1 cellular context compared by ENCODE assay signal in the genomic region with DNA sequence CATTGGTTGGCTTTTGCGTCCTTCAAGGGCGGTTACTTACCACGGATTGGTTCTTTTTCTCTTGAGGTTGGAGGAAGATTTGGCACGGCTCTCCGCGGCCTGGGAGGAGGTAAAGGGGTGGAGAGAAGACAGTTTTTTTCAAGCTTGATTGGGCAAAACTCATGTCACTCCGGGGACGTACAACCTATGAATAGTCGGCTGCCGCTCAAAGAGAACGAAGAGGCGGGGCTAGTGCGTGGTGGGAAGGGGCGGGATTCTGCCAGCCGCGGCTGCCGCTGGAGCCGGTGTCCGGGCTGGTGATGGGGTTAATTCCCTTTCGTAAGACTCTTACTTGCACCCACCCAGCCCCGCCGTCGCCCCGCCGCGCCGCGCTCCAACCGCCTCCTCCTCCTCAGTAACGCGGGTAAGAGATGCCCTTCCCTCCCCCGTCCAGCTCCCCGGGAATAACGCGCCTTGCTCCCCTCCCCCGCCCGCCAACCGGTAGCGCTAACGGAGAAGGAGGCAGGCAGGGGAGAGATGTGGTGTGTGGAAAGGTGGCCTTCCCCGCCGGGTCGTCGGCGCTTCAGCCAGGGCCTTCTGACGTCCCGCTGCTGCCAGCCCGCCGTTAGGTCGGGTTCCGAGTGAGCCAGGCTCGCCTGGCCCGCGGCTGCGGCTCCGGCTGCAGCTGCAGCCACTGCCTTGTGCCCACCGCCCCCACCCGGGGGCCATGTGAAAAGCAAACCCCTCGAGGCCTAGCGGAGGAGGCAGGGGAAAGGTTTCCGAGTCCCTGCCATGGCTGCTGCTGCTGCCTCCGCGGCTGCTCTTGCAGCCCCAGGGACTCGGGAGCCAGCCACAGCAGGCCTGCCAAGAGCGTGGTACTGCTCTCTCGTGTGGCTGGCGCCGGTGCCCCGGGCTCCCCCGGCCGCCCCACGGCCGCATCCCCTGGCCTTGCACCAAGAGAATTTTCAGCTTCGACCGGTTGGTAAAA.
TF ChIP-seq lines count a peak whose summit lies in the region.

A gene (plus strand): TSS at position 254 of the 967 bp plus-strand sequence. CDS start 73,362 bp downstream, outside the sequence.

TF ChIP-seq in HEK293, 187 proteins besides CTCF, POLR2A, EP300 and RAD21 (continued from another document and continues in another):
- TF ChIP-seq, protein P1, sequence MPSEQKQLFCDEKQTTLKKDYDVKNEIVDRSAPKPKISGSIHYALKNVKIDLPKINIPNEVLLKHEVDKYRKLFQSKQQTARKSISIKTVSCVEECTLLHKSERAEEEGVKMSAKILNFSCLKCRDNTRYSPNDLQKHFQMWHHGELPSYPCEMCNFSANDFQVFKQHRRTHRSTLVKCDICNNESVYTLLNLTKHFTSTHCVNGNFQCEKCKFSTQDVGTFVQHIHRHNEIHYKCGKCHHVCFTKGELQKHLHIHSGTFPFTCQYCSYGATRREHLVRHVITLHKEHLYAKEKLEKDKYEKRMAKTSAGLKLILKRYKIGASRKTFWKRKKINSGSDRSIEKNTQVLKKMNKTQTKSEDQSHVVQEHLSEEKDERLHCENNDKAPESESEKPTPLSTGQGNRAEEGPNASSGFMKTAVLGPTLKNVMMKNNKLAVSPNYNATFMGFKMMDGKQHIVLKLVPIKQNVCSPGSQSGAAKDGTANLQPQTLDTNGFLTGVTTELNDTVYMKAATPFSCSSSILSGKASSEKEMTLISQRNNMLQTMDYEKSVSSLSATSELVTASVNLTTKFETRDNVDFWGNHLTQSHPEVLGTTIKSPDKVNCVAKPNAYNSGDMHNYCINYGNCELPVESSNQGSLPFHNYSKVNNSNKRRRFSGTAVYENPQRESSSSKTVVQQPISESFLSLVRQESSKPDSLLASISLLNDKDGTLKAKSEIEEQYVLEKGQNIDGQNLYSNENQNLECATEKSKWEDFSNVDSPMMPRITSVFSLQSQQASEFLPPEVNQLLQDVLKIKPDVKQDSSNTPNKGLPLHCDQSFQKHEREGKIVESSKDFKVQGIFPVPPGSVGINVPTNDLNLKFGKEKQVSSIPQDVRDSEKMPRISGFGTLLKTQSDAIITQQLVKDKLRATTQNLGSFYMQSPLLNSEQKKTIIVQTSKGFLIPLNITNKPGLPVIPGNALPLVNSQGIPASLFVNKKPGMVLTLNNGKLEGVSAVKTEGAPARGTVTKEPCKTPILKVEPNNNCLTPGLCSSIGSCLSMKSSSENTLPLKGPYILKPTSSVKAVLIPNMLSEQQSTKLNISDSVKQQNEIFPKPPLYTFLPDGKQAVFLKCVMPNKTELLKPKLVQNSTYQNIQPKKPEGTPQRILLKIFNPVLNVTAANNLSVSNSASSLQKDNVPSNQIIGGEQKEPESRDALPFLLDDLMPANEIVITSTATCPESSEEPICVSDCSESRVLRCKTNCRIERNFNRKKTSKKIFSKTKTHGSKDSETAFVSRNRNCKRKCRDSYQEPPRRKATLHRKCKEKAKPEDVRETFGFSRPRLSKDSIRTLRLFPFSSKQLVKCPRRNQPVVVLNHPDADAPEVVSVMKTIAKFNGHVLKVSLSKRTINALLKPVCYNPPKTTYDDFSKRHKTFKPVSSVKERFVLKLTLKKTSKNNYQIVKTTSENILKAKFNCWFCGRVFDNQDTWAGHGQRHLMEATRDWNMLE (tag by site-specific recombination; conservative IDR thresholded peaks at IDR 0.05; ENCODE audit: low read depth): no peak
- TF ChIP-seq, protein P2, sequence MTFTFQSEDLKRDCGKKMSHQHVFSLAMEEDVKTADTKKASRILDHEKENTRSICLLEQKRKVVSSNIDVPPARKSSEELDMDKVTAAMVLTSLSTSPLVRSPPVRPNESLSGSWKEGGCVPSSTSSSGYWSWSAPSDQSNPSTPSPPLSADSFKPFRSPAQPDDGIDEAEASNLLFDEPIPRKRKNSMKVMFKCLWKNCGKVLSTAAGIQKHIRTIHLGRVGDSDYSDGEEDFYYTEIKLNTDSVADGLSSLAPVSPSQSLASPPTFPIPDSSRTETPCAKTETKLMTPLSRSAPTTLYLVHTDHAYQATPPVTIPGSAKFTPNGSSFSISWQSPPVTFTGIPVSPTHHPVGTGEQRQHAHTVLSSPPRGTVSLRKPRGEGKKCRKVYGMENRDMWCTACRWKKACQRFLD (tag by site-specific recombination; IDR thresholded peaks at IDR 0.05): no peak
- TF ChIP-seq MEIS1 (CRISPR knock-in tag; IDR thresholded peaks at IDR 0.05; ENCODE audit: borderline replicate concordance) (no peak), SP7 (tag by site-specific recombination; IDR thresholded peaks at IDR 0.05) (0 out of 2 replicates have a peak, but pooled peaks have one; percentile 17), ZNF184 (tag by site-specific recombination; IDR thresholded peaks at IDR 0.05) (no peak), ZBTB1 (tag by site-specific recombination; IDR thresholded peaks at IDR 0.05) (no peak), SP3 (tag by site-specific recombination; IDR thresholded peaks at IDR 0.05) (peak; percentile 59; the same call in 1 of the 2 replicates), ZNF350 (tag by site-specific recombination; IDR thresholded peaks at IDR 0.05) (no peak), KLF16 (tag by site-specific recombination; IDR thresholded peaks at IDR 0.05) (peak; percentile 53; the same call in 1 of the 2 replicates), ZNF830 (tag by site-specific recombination; IDR thresholded peaks at IDR 0.05; ENCODE audit: low read depth) (no peak), ZNF510 (tag by site-specific recombination; IDR thresholded peaks at IDR 0.05; ENCODE audit: insufficient replicate concordance) (no peak), ZNF202 (tag by site-specific recombination; IDR thresholded peaks at IDR 0.05; ENCODE audit: borderline replicate concordance) (no peak), ZNF768 (tag by site-specific recombination; IDR thresholded peaks at IDR 0.05) (no peak), ZFP37 (tag by site-specific recombination; IDR thresholded peaks at IDR 0.05) (peak; percentile 76; the same call in 1 of the 2 replicates), ZNF560 (tag by site-specific recombination; IDR thresholded peaks at IDR 0.05; ENCODE audit: borderline replicate concordance) (no peak), SETDB1 (IDR thresholded peaks at IDR 0.05; ENCODE audit: insufficient read length, low read length) (no peak), SCRT1 (tag by site-specific recombination; IDR thresholded peaks at IDR 0.05; ENCODE audit: borderline replicate concordance) (no peak), ZSCAN16 (tag by site-specific recombination; IDR thresholded peaks at IDR 0.05) (no peak), ZNF169 (tag by site-specific recombination; IDR thresholded peaks at IDR 0.05) (no peak), ZNF521 (tag by site-specific recombination; IDR thresholded peaks at IDR 0.05) (no peak), ZFP69B (tag by site-specific recombination; IDR thresholded peaks at IDR 0.05) (0 out of 2 replicates have a peak, but pooled peaks have one; percentile 27), ZNF529 (tag by site-specific recombination; IDR thresholded peaks at IDR 0.05; ENCODE audit: insufficient replicate concordance) (no peak), ZNF777 (tag by site-specific recombination; IDR thresholded peaks at IDR 0.05; ENCODE audit: borderline replicate concordance) (no peak), ZNF501 (tag by site-specific recombination; IDR thresholded peaks at IDR 0.05) (peak; percentile 86; the same call in 1 of the 2 replicates), HOXA7 (CRISPR knock-in tag; IDR thresholded peaks at IDR 0.05; ENCODE audit: borderline replicate concordance) (no peak), ZNF404 (tag by site-specific recombination; IDR thresholded peaks at IDR 0.05) (no peak)
- TF ChIP-seq, protein P3, sequence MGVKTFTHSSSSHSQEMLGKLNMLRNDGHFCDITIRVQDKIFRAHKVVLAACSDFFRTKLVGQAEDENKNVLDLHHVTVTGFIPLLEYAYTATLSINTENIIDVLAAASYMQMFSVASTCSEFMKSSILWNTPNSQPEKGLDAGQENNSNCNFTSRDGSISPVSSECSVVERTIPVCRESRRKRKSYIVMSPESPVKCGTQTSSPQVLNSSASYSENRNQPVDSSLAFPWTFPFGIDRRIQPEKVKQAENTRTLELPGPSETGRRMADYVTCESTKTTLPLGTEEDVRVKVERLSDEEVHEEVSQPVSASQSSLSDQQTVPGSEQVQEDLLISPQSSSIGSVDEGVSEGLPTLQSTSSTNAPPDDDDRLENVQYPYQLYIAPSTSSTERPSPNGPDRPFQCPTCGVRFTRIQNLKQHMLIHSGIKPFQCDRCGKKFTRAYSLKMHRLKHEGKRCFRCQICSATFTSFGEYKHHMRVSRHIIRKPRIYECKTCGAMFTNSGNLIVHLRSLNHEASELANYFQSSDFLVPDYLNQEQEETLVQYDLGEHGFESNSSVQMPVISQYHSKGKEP (tag by site-specific recombination; IDR thresholded peaks at IDR 0.05): no peak
- TF ChIP-seq, protein P4, sequence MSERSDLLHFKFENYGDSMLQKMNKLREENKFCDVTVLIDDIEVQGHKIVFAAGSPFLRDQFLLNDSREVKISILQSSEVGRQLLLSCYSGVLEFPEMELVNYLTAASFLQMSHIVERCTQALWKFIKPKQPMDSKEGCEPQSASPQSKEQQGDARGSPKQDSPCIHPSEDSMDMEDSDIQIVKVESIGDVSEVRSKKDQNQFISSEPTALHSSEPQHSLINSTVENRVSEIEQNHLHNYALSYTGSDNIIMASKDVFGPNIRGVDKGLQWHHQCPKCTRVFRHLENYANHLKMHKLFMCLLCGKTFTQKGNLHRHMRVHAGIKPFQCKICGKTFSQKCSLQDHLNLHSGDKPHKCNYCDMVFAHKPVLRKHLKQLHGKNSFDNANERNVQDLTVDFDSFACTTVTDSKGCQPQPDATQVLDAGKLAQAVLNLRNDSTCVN (tag by site-specific recombination; optimal IDR thresholded peaks at IDR 0.05): peak; percentile 48
- TF ChIP-seq, protein P5, sequence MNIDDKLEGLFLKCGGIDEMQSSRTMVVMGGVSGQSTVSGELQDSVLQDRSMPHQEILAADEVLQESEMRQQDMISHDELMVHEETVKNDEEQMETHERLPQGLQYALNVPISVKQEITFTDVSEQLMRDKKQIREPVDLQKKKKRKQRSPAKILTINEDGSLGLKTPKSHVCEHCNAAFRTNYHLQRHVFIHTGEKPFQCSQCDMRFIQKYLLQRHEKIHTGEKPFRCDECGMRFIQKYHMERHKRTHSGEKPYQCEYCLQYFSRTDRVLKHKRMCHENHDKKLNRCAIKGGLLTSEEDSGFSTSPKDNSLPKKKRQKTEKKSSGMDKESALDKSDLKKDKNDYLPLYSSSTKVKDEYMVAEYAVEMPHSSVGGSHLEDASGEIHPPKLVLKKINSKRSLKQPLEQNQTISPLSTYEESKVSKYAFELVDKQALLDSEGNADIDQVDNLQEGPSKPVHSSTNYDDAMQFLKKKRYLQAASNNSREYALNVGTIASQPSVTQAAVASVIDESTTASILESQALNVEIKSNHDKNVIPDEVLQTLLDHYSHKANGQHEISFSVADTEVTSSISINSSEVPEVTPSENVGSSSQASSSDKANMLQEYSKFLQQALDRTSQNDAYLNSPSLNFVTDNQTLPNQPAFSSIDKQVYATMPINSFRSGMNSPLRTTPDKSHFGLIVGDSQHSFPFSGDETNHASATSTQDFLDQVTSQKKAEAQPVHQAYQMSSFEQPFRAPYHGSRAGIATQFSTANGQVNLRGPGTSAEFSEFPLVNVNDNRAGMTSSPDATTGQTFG (tag by site-specific recombination; IDR thresholded peaks at IDR 0.05; ENCODE audit: borderline replicate concordance): no peak
- TF ChIP-seq, protein P6, sequence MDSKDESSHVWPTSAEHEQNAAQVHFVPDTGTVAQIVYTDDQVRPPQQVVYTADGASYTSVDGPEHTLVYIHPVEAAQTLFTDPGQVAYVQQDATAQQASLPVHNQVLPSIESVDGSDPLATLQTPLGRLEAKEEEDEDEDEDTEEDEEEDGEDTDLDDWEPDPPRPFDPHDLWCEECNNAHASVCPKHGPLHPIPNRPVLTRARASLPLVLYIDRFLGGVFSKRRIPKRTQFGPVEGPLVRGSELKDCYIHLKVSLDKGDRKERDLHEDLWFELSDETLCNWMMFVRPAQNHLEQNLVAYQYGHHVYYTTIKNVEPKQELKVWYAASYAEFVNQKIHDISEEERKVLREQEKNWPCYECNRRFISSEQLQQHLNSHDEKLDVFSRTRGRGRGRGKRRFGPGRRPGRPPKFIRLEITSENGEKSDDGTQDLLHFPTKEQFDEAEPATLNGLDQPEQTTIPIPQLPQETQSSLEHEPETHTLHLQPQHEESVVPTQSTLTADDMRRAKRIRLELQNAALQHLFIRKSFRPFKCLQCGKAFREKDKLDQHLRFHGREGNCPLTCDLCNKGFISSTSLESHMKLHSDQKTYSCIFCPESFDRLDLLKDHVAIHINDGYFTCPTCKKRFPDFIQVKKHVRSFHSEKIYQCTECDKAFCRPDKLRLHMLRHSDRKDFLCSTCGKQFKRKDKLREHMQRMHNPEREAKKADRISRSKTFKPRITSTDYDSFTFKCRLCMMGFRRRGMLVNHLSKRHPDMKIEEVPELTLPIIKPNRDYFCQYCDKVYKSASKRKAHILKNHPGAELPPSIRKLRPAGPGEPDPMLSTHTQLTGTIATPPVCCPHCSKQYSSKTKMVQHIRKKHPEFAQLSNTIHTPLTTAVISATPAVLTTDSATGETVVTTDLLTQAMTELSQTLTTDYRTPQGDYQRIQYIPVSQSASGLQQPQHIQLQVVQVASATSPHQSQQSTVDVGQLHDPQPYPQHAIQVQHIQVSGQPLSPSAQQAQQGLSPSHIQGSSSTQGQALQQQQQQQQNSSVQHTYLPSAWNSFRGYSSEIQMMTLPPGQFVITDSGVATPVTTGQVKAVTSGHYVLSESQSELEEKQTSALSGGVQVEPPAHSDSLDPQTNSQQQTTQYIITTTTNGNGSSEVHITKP (tag by site-specific recombination; IDR thresholded peaks at IDR 0.05): no peak
- TF ChIP-seq, protein P7, sequence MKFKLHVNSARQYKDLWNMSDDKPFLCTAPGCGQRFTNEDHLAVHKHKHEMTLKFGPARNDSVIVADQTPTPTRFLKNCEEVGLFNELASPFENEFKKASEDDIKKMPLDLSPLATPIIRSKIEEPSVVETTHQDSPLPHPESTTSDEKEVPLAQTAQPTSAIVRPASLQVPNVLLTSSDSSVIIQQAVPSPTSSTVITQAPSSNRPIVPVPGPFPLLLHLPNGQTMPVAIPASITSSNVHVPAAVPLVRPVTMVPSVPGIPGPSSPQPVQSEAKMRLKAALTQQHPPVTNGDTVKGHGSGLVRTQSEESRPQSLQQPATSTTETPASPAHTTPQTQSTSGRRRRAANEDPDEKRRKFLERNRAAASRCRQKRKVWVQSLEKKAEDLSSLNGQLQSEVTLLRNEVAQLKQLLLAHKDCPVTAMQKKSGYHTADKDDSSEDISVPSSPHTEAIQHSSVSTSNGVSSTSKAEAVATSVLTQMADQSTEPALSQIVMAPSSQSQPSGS (tag by site-specific recombination; IDR thresholded peaks at IDR 0.05; ENCODE audit: low read depth): no peak
- TF ChIP-seq, protein P8, sequence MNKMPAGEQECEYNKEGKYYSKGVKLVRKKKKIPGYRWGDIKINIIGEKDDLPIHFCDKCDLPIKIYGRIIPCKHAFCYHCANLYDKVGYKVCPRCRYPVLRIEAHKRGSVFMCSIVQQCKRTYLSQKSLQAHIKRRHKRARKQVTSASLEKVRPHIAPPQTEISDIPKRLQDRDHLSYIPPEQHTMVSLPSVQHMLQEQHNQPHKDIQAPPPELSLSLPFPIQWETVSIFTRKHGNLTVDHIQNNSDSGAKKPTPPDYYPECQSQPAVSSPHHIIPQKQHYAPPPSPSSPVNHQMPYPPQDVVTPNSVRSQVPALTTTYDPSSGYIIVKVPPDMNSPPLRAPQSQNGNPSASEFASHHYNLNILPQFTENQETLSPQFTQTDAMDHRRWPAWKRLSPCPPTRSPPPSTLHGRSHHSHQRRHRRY (tag by site-specific recombination; IDR thresholded peaks at IDR 0.05): no peak
